In genomic region chr21:17195965-17196364, GRCh38 we compare ENCODE assay signal across 26 cellular contexts.
DNase-seq lines count a peak whose midpoint lies in the region; ATAC-seq, FAIRE-seq and TF ChIP-seq lines count a peak whose summit lies in the region.
"Had no signal": no experiment of that assay in that cellular context is flagged by ENCODE, and none has a peak within 500 bp of the region (broad histone marks: within the 10 kb centered on the region; RNA-seq: fewer than 3 reads in every experiment).

No MANE protein-coding gene starts in this region.

- peaks cover 4% of the 10 kb centered on the region for H3K9me3 ChIP-seq in right cardiac atrium (ENCODE audit: control insufficient read depth, low read length)

- H3K4me3 Mint-ChIP-seq in brain (peak overlapping the region in 3 of 5 experiments; percentile 47 to 69 (median 59)), nephron (peak overlapping the region in 1 of 3 experiments; percentile 40)
- H3K4me3 Mint-ChIP-seq: CD4-positive, alpha-beta memory T cell had no signal

- ATAC-seq in left ventricle myocardium superior, result peak; percentile 37
- ATAC-seq in right cardiac atrium, result no peak
- ATAC-seq in HG03457 (IDR thresholded peaks at IDR 0.05; ENCODE audit: unreplicated experiment), result no peak
- ATAC-seq: GM12878 had no signal

- intact Hi-C loops in left ventricle myocardium superior (cut with micrococcal nuclease), result no loop called here
- intact Hi-C loops in right cardiac atrium (cut with DNase I), result no loop called here

- no peak for FAIRE-seq in frontal cortex (lab: Jason Lieb, UNC)
- FAIRE-seq: GM12878 had no signal

- H3K4me1 Mint-ChIP-seq in brain (peaks cover 34% of the 10 kb centered on the region), nephron (peaks cover 47% of the 10 kb centered on the region)

- WGBS in right cardiac atrium, result 29% methylated on average over 1 of the region's 1 CpG

- TF ChIP-seq CTCF in brain (conservative IDR thresholded peaks at IDR 0.05) (no peak), nephron (IDR thresholded peaks at IDR 0.05; ENCODE audit: unreplicated experiment in 3 of 3) (no peak)

- no peak overlapping the region for H3K4me3 ChIP-seq in right cardiac atrium (ENCODE audit: low read length)
- H3K4me3 ChIP-seq: GM12878, PC-9 had no signal

- no peak for DNase-seq in left ventricle myocardium superior
- no peak for DNase-seq in right cardiac atrium
- DNase-seq in activated CD4-positive, CD25-positive, alpha-beta regulatory T cell (lab: John Stamatoyannopoulos, UW), result no peak
- DNase-seq in frontal cortex (ENCODE audit: low spot score in 2 of 2), result no peak
- DNase-seq: AML-193; C1 segment of cervical spinal cord; CD4-positive, alpha-beta memory T cell; COR-L47; DMS79; EL; GDM1; GOT3; HCEC 1CT; KBM-7; MV-4-11; NCI-H1105 treated with DMSO at 0.1 percent for 48 hours; NCI-H146; NCI-H1930; NCI-H2107; NCI-H524 treated with DMSO at 0.1 percent for 48 hours; PC-9; SHP77 had no signal

- H3K27ac ChIP-seq in right cardiac atrium (ENCODE audit: low read length), result no peak overlapping the region
- H3K27ac ChIP-seq: PC-9 had no signal

- H3K36me3 Mint-ChIP-seq in brain, result no peaks in the 10 kb centered on the region
- no peaks in the 10 kb centered on the region for H3K36me3 Mint-ChIP-seq in nephron (ENCODE audit: low read depth)
- H3K36me3 Mint-ChIP-seq: CD4-positive, alpha-beta memory T cell had no signal

- H3K27me3 ChIP-seq in right cardiac atrium (ENCODE audit: control insufficient read depth, insufficient read depth), result no peaks in the 10 kb centered on the region

- peaks cover 11 to 32% (median 19%) of the 10 kb centered on the region in 5 experiments for H3K9me3 Mint-ChIP-seq in brain
- peaks cover 19% of the 10 kb centered on the region for H3K9me3 Mint-ChIP-seq in nephron

- H3K27me3 Mint-ChIP-seq in brain (peaks cover 4% of the 10 kb centered on the region), nephron (ENCODE audit: low read depth) (peaks cover 3% of the 10 kb centered on the region)
- H3K27me3 Mint-ChIP-seq: CD4-positive, alpha-beta memory T cell had no signal

- H3K27ac Mint-ChIP-seq in brain (peak overlapping the region in 4 of 5 experiments; percentile 6 to 77 (median 74)), nephron (peak overlapping the region; percentile 68 to 97 (median 94))
- H3K27ac Mint-ChIP-seq: CD4-positive, alpha-beta memory T cell had no signal

- no peaks in the 10 kb centered on the region for H3K4me1 ChIP-seq in right cardiac atrium (ENCODE audit: control insufficient read depth, insufficient read depth, low read length)
